ENCODE assay signal across 12 cellular contexts in genomic region chr10:3469639-3470020, GRCh38.
A peak's percentile ranks its signal among the peaks of the same experiment; 100 is the strongest.
DNase-seq lines count a peak whose midpoint lies in the region; ATAC-seq, FAIRE-seq and TF ChIP-seq lines count a peak whose summit lies in the region.
"Had no signal": no experiment of that assay in that cellular context is flagged by ENCODE, and none has a peak within 500 bp of the region (broad histone marks: within the 10 kb centered on the region; RNA-seq: fewer than 3 reads in every experiment).

No MANE protein-coding gene starts in this region.

- no peak for TF ChIP-seq EP300 in SK-N-SH (IDR thresholded peaks at IDR 0.05; ENCODE audit: borderline replicate concordance in 1 of 2, low read depth in 1 of 2, low read length in 1 of 2)
- TF ChIP-seq EP300 in tibial nerve (IDR thresholded peaks at IDR 0.05), result no peak

- no peaks in the 10 kb centered on the region for H3K9me3 Mint-ChIP-seq in mesothelial cell of epicardium
- H3K9me3 Mint-ChIP-seq: activated T-cell treated with anti-CD3 and anti-CD28 coated beads, Interleukin-2, amount 50 U/mL, for 72 hours; T-helper 1 cell treated with Interleukin-12 subunit alpha and Interleukin-12 subunit beta and Interleukin-4 antibody, amounts not matched to agents 30 μg/mL and 1 μg/mL, for 36 hours had no signal

- H3K9me3 ChIP-seq in SK-N-SH, result no peaks in the 10 kb centered on the region
- no peaks in the 10 kb centered on the region for H3K9me3 ChIP-seq in tibial nerve

- no peak for DNase-seq in SK-N-SH
- peak; percentile 70 for DNase-seq in bronchial epithelial cell (ENCODE audit: low read depth)
- DNase-seq in mesothelial cell of epicardium (ENCODE audit: low spot score in 2 of 2, unreplicated experiment in 2 of 2), result no peak
- no peak for DNase-seq in tibial nerve (ENCODE audit: low spot score in 2 of 2)
- DNase-seq in cerebellar nuclear complex (lab: John Stamatoyannopoulos, UW), result no peak
- DNase-seq: activated T-cell treated with anti-CD3 and anti-CD28 coated beads, Interleukin-2, amount 50 U/mL, for 72 hours; NCI-H446 had no signal

- H3K4me2 ChIP-seq in SK-N-SH, result peak overlapping the region; percentile 73

- H3K79me2 ChIP-seq in SK-N-SH (ENCODE audit: insufficient read depth), result no peaks in the 10 kb centered on the region

- no peak for FAIRE-seq in bronchial epithelial cell (lab: Jason Lieb, UNC)

- H3K4me1 ChIP-seq in SK-N-SH (ENCODE audit: control insufficient read depth in 1 of 2, insufficient read depth in 2 of 2, low read depth in 1 of 2, low read length in 1 of 2) (peaks cover 2 to 28% of the 10 kb centered on the region in 2 experiments; a peak in 3 of 4 replicates), tibial nerve (peaks cover 3 to 91% (median 47%) of the 10 kb centered on the region in 4 donors)

- no peaks in the 10 kb centered on the region for H3K36me3 ChIP-seq in SK-N-SH (replicated peaks in 1 of 2; ENCODE audit: control insufficient read depth in 1 of 2, insufficient read depth in 2 of 2, low read length in 1 of 2)
- no peaks in the 10 kb centered on the region for H3K36me3 ChIP-seq in bronchial epithelial cell (ENCODE audit: control insufficient read depth, insufficient read depth, low read length)
- no peaks in the 10 kb centered on the region for H3K36me3 ChIP-seq in tibial nerve

- H3K4me1 Mint-ChIP-seq in mesothelial cell of epicardium, result peaks cover 53% of the 10 kb centered on the region

- POLR2A ChIA-PET in SK-N-SH (lab: Yijun Ruan, JAX), result no interaction called here

- H3K27me3 ChIP-seq in SK-N-SH (ENCODE audit: insufficient read depth) (no peaks in the 10 kb centered on the region), bronchial epithelial cell (ENCODE audit: control insufficient read depth, insufficient read depth, low read length) (no peaks in the 10 kb centered on the region), tibial nerve (no peaks in the 10 kb centered on the region)

- peak overlapping the region; percentile 84 to 100 for H3K27ac ChIP-seq in SK-N-SH (ENCODE audit: low read depth in 2 of 2, low read length in 1 of 2)
- H3K27ac ChIP-seq in tibial nerve, result peak overlapping the region; percentile 75 to 98 (median 92)
- H3K27ac ChIP-seq: 22Rv1 had no signal

- 56% methylated on average over 2 of the region's 2 CpGs for WGBS in SK-N-SH (ENCODE audit: low lambda C conversion rate)
- WGBS in tibial nerve, 2 donors, result 54 to 62% methylated on average over 2 of the region's 2 CpGs

- H3K4me3 ChIP-seq in SK-N-SH (ENCODE audit: low read depth in 2 of 2, low read length in 1 of 2), result 0 out of 4 replicates have a peak overlapping the region, but pooled peaks of 1 of the 2 experiments have one; percentile 6
- H3K4me3 ChIP-seq in bronchial epithelial cell (ENCODE audit: low read depth, low read length), result no peak overlapping the region
- H3K4me3 ChIP-seq in tibial nerve, result no peak overlapping the region

- peak overlapping the region; percentile 23; the same call in 1 of the 2 replicates for H2AFZ ChIP-seq in SK-N-SH (ENCODE audit: low read depth)

- no peaks in the 10 kb centered on the region for H3K36me3 Mint-ChIP-seq in mesothelial cell of epicardium

- TF ChIP-seq RAD21 in SK-N-SH (IDR thresholded peaks at IDR 0.05; ENCODE audit: low read length), result no peak

- H3K4me3 Mint-ChIP-seq in mesothelial cell of epicardium, result no peak overlapping the region

- CTCF ChIA-PET in SK-N-SH (lab: Yijun Ruan, JAX), result no interaction called here

- no peak for TF ChIP-seq POLR2A in tibial nerve (IDR thresholded peaks at IDR 0.05)

- peaks cover 35% of the 10 kb centered on the region for H3F3A ChIP-seq in SK-N-SH (replicated peaks; ENCODE audit: insufficient read depth)

- H3K27me3 Mint-ChIP-seq in mesothelial cell of epicardium (ENCODE audit: low read depth), result no peaks in the 10 kb centered on the region

- ATAC-seq in SK-N-SH treated with all-trans-retinoic acid at 6 μM for 48 hours (no peak), HG03342 (IDR thresholded peaks at IDR 0.05; ENCODE audit: unreplicated experiment) (no peak), GM18511 (IDR thresholded peaks at IDR 0.05; ENCODE audit: unreplicated experiment) (no peak)

- TF ChIP-seq CTCF in SK-N-SH (IDR thresholded peaks at IDR 0.05) (no peak), bronchial epithelial cell (IDR thresholded peaks at IDR 0.05; ENCODE audit: insufficient read depth, low read length, severe bottlenecking) (no peak), mesothelial cell of epicardium (IDR thresholded peaks at IDR 0.05; ENCODE audit: unreplicated experiment) (no peak), tibial nerve (IDR thresholded peaks at IDR 0.05) (no peak)

- H3K9me2 ChIP-seq in SK-N-SH, result no peaks in the 10 kb centered on the region

- H3K9ac ChIP-seq in SK-N-SH, result peak overlapping the region; percentile 94

- H4K20me1 ChIP-seq in SK-N-SH (ENCODE audit: insufficient read depth), result no peaks in the 10 kb centered on the region

- peak overlapping the region; percentile 95 for H3K27ac Mint-ChIP-seq in mesothelial cell of epicardium

TF ChIP-seq in SK-N-SH, 30 proteins besides CTCF, POLR2A, EP300 and RAD21:
- TF ChIP-seq ZBTB33 (IDR thresholded peaks at IDR 0.05; ENCODE audit: borderline replicate concordance, low read depth) (no peak), MXI1 (IDR thresholded peaks at IDR 0.05; ENCODE audit: low read depth, low read length) (no peak), TEAD4 (IDR thresholded peaks at IDR 0.05; ENCODE audit: borderline replicate concordance, insufficient read depth) (no peak), JUND (IDR thresholded peaks at IDR 0.05) (no peak), SMC3 (IDR thresholded peaks at IDR 0.05; ENCODE audit: low read depth, low read length) (no peak), RXRA (IDR thresholded peaks at IDR 0.05; ENCODE audit: borderline replicate concordance, low read depth) (no peak), NRF1 (IDR thresholded peaks at IDR 0.05; ENCODE audit: low read depth, low read length) (no peak), GABPA (IDR thresholded peaks at IDR 0.05; ENCODE audit: low read depth) (no peak), RCOR1 (IDR thresholded peaks at IDR 0.05; ENCODE audit: low read length) (no peak), TAF1 (IDR thresholded peaks at IDR 0.05; ENCODE audit: borderline replicate concordance, low read depth, low read length) (no peak), GATA2 (CRISPR knock-in tag; IDR thresholded peaks at IDR 0.05) (no peak), FOXM1 (IDR thresholded peaks at IDR 0.05; ENCODE audit: low read depth) (no peak)

TF ChIP-seq in SK-N-SH treated with all-trans-retinoic acid at 6 μM for 48 hours, 23 proteins besides CTCF, POLR2A, EP300 and RAD21 (continues in another document):
- TF ChIP-seq GLIS3 (CRISPR knock-in tag; IDR thresholded peaks at IDR 0.05), result no peak
- TF ChIP-seq ZNF70 (CRISPR knock-in tag; IDR thresholded peaks at IDR 0.05), result no peak
- no peak for TF ChIP-seq ISL1 (CRISPR knock-in tag; IDR thresholded peaks at IDR 0.05)
- no peak for TF ChIP-seq ZFP3 (CRISPR knock-in tag; IDR thresholded peaks at IDR 0.05)
- TF ChIP-seq CREB5 (CRISPR knock-in tag; IDR thresholded peaks at IDR 0.05; ENCODE audit: low read depth), result no peak
- no peak for TF ChIP-seq ZC3H10 (CRISPR knock-in tag; IDR thresholded peaks at IDR 0.05)
- no peak for TF ChIP-seq PPARA (CRISPR knock-in tag; IDR thresholded peaks at IDR 0.05; ENCODE audit: borderline replicate concordance)
- no peak for TF ChIP-seq RARB (CRISPR knock-in tag; IDR thresholded peaks at IDR 0.05)
- TF ChIP-seq ZNF8 (CRISPR knock-in tag; IDR thresholded peaks at IDR 0.05), result no peak
- TF ChIP-seq ZNF565 (CRISPR knock-in tag; conservative IDR thresholded peaks at IDR 0.05; ENCODE audit: low read depth), result no peak
- TF ChIP-seq POU6F1 (CRISPR knock-in tag; IDR thresholded peaks at IDR 0.05; ENCODE audit: borderline replicate concordance, low read depth), result no peak
- TF ChIP-seq PATZ1 (CRISPR knock-in tag; IDR thresholded peaks at IDR 0.05; ENCODE audit: borderline replicate concordance), result no peak
- TF ChIP-seq OSR1 (CRISPR knock-in tag; IDR thresholded peaks at IDR 0.05), result no peak
- no peak for TF ChIP-seq SNAI2 (CRISPR knock-in tag; IDR thresholded peaks at IDR 0.05)
